ENCODE assay signal across 29 cellular contexts in the genomic region with DNA sequence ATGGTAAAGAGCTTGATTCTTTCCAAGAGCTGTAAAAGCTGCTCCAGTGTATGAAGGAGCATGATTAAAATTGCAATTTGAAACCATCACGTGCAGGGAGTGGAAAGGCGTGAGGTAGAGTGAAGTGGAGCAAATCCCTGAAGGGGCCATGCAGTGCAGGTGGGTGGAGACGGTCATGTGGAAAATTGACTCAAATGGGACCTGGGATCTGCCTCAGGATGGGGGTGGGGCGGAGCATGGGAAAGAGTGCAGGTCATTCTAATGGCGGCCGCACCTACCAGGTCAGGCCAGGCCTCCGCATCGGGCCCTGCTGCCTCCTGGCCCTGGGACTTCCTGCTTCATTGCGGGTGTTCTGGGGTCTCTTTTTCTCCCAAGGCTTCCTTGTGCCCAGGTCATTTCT. TPM values are rescaled to one million over a fixed set of nuclear protein-coding genes. Genes with fewer than 3 reads are reported as not detected.
"Had no signal": no experiment of that assay in that cellular context is flagged by ENCODE, and none has a peak within 500 bp of the region (broad histone marks: within the 10 kb centered on the region; RNA-seq: fewer than 3 reads in every experiment).

No MANE protein-coding gene starts in this region.

- H3K27ac Mint-ChIP-seq: activated CD4-positive, alpha-beta memory T cell treated with anti-CD3 and anti-CD28 coated beads, Interleukin-2, amount 10 ng/mL, durations not matched to agents 7 days and 5 days; activated naive CD4-positive, alpha-beta T cell treated with anti-CD3 and anti-CD28 coated beads for 36 hours; activated T-cell treated with anti-CD3 and anti-CD28 coated beads, Interleukin-2, amount 50 U/mL, for 72 hours; endodermal cell; memory B cell; natural killer cell treated with Interleukin-12 subunit alpha and Interleukin-12 subunit beta and Interleukin-15 and Interleukin-18, amount 100 ng/mL, for 72 hours; stimulated activated effector memory CD8-positive, alpha-beta T cell treated with anti-CD3 and anti-CD28 coated beads, Interleukin-12 subunit alpha, Interleukin-12 subunit beta, amount 100 ng/mL, for 72 hours had no signal

- H3K4me1 ChIP-seq: esophagus squamous epithelium, gastrocnemius medialis, stomach, suprapubic skin, tibial nerve had no signal

- H3K27ac ChIP-seq: cardiac muscle cell, esophagus squamous epithelium, gastrocnemius medialis, stomach, suprapubic skin, tibial nerve had no signal

- H3K36me3 ChIP-seq: cardiac muscle cell, esophagus squamous epithelium, gastrocnemius medialis, stomach, suprapubic skin, tibial nerve had no signal

- H3K4me3 ChIP-seq: cardiac muscle cell, esophagus squamous epithelium, gastrocnemius medialis, stomach, suprapubic skin, tibial nerve had no signal

- H3K4me1 Mint-ChIP-seq: memory B cell had no signal

- H3K4me3 Mint-ChIP-seq: activated CD4-positive, alpha-beta memory T cell treated with anti-CD3 and anti-CD28 coated beads, Interleukin-2, amount 10 ng/mL, durations not matched to agents 7 days and 5 days; activated naive CD4-positive, alpha-beta T cell treated with anti-CD3 and anti-CD28 coated beads for 36 hours; activated T-cell treated with anti-CD3 and anti-CD28 coated beads, Interleukin-2, amount 50 U/mL, for 72 hours; endodermal cell; memory B cell; natural killer cell treated with Interleukin-12 subunit alpha and Interleukin-12 subunit beta and Interleukin-15 and Interleukin-18, amount 100 ng/mL, for 72 hours; stimulated activated effector memory CD8-positive, alpha-beta T cell treated with anti-CD3 and anti-CD28 coated beads, Interleukin-12 subunit alpha, Interleukin-12 subunit beta, amount 100 ng/mL, for 72 hours had no signal

- H3K9me3 ChIP-seq: esophagus squamous epithelium, gastrocnemius medialis, stomach, suprapubic skin, tibial nerve had no signal

- H3K36me3 Mint-ChIP-seq: memory B cell; natural killer cell treated with Interleukin-12 subunit alpha and Interleukin-12 subunit beta and Interleukin-15 and Interleukin-18, amount 100 ng/mL, for 72 hours; stimulated activated effector memory CD8-positive, alpha-beta T cell treated with anti-CD3 and anti-CD28 coated beads, Interleukin-12 subunit alpha, Interleukin-12 subunit beta, amount 100 ng/mL, for 72 hours had no signal

- H3K9me3 Mint-ChIP-seq: activated CD4-positive, alpha-beta memory T cell treated with anti-CD3 and anti-CD28 coated beads, Interleukin-2, amount 10 ng/mL, durations not matched to agents 7 days and 5 days; activated naive CD4-positive, alpha-beta T cell treated with anti-CD3 and anti-CD28 coated beads for 36 hours; activated T-cell treated with anti-CD3 and anti-CD28 coated beads, Interleukin-2, amount 50 U/mL, for 72 hours; endodermal cell; memory B cell; natural killer cell treated with Interleukin-12 subunit alpha and Interleukin-12 subunit beta and Interleukin-15 and Interleukin-18, amount 100 ng/mL, for 72 hours; stimulated activated effector memory CD8-positive, alpha-beta T cell treated with anti-CD3 and anti-CD28 coated beads, Interleukin-12 subunit alpha, Interleukin-12 subunit beta, amount 100 ng/mL, for 72 hours had no signal

- DNase-seq: activated CD4-positive, alpha-beta memory T cell treated with anti-CD3 and anti-CD28 coated beads, Interleukin-2, amount 10 ng/mL, durations not matched to agents 7 days and 5 days; activated CD4-positive, alpha-beta T cell treated with anti-CD3 and anti-CD28 coated beads for 48 hours; activated effector memory CD4-positive, alpha-beta T cell treated with Interleukin-2 at 50 U/mL for 16 hours; activated naive CD4-positive, alpha-beta T cell treated with anti-CD3 and anti-CD28 coated beads for 36 hours; activated T-cell treated with anti-CD3 and anti-CD28 coated beads, Interleukin-2, amount 50 U/mL, for 72 hours; amygdala; cortex of kidney; esophagus squamous epithelium; gastrocnemius medialis; hypothalamus; occipital lobe; small intestine; stimulated activated CD4-positive, alpha-beta T cell treated with anti-CD3 and anti-CD28 coated beads, Interleukin-2, amount 100 ng/mL, for 24 hours; stomach; T1000 had no signal

- ATAC-seq: activated T-cell treated with anti-CD3 and anti-CD28 coated beads, Interleukin-2, amount 50 U/mL, for 72 hours; gastrocnemius medialis; sciatic nerve; stimulated activated effector memory CD8-positive, alpha-beta T cell treated with anti-CD3 and anti-CD28 coated beads, Interleukin-12 subunit alpha, Interleukin-12 subunit beta, amount 100 ng/mL, for 72 hours had no signal

- FAIRE-seq: islet of Langerhans, small intestine, urothelium cell line had no signal

- H3K27me3 ChIP-seq: cardiac muscle cell, esophagus squamous epithelium, gastrocnemius medialis, stomach, suprapubic skin, tibial nerve had no signal

RNA-seq across cellular contexts. Expression of a gene that starts 25.3 kb away (rescaled TPM):
- total RNA-seq: activated CD4-positive, alpha-beta memory T cell treated with anti-CD3 and anti-CD28 coated beads, Interleukin-2, amount 10 ng/mL, durations not matched to agents 7 days and 5 days; activated naive CD4-positive, alpha-beta T cell treated with anti-CD3 and anti-CD28 coated beads for 36 hours; activated T-cell treated with anti-CD3 and anti-CD28 coated beads, Interleukin-2, amount 50 U/mL, for 72 hours; cardiac muscle cell; cerebellum; endodermal cell; esophagus squamous epithelium; gastrocnemius medialis; lower leg skin; natural killer cell treated with Interleukin-12 subunit alpha and Interleukin-12 subunit beta and Interleukin-15 and Interleukin-18, amount 100 ng/mL, for 72 hours; occipital lobe; posterior vena cava; renal cortical epithelial cell; sciatic nerve; stomach; suprapubic skin had no signal
- polyA plus RNA-seq: cardiac muscle cell, small intestine, stomach had no signal

RNA-seq across cellular contexts. Expression of a gene that starts 29.0 kb away (rescaled TPM):
- total RNA-seq: lower leg skin, suprapubic skin had no signal

RNA-seq across cellular contexts. Expression of a gene that starts 47.2 kb away (rescaled TPM):
- total RNA-seq: activated CD4-positive, alpha-beta memory T cell treated with anti-CD3 and anti-CD28 coated beads, Interleukin-2, amount 10 ng/mL, durations not matched to agents 7 days and 5 days; activated naive CD4-positive, alpha-beta T cell treated with anti-CD3 and anti-CD28 coated beads for 36 hours; activated T-cell treated with anti-CD3 and anti-CD28 coated beads, Interleukin-2, amount 50 U/mL, for 72 hours; cardiac muscle cell; cerebellum; endodermal cell; esophagus squamous epithelium; gastrocnemius medialis; lower leg skin; natural killer cell treated with Interleukin-12 subunit alpha and Interleukin-12 subunit beta and Interleukin-15 and Interleukin-18, amount 100 ng/mL, for 72 hours; occipital lobe; posterior vena cava; renal cortical epithelial cell; sciatic nerve; stomach; suprapubic skin; tibial nerve had no signal
- polyA plus RNA-seq: cardiac muscle cell, small intestine, stomach had no signal
